27 cellular contexts compared by ENCODE assay signal in genomic region chr10:4916086-4916716, GRCh38. TPM values are rescaled to one million over a fixed set of nuclear protein-coding genes. Genes with fewer than 3 reads are reported as not detected.
"Had no signal": no experiment of that assay in that cellular context is flagged by ENCODE, and none has a peak within 500 bp of the region (broad histone marks: within the 10 kb centered on the region; RNA-seq: fewer than 3 reads in every experiment).

No MANE protein-coding gene starts in this region.

- DNase-seq: hypothalamus; islet precursor cell; kidney glomerular epithelial cell; left cardiac atrium; left lung; midbrain; mucosa of descending colon; naive thymus-derived CD4-positive, alpha-beta T cell; pancreas; posterior cingulate gyrus; retina; right cardiac atrium; sigmoid colon; small intestine; spleen; stimulated activated CD4-positive, alpha-beta T cell treated with anti-CD3 and anti-CD28 coated beads, Interleukin-4, amount 100 ng/mL, for 24 hours; stimulated activated naive CD4-positive, alpha-beta T cell; substantia nigra; uterus had no signal

- H3K4me3 ChIP-seq: left lung, lung, mucosa of descending colon, pancreas, prostate gland, sigmoid colon, spleen, tibial nerve, uterus had no signal

- H3K27me3 Mint-ChIP-seq: memory B cell; naive thymus-derived CD4-positive, alpha-beta T cell; stimulated activated naive CD8-positive, alpha-beta T cell treated with anti-CD3 and anti-CD28 coated beads, Interleukin-15, Interleukin-2, amounts not matched to agents 100 ng/mL and 50 ng/mL, for 24 hours; type B pancreatic cell had no signal

- H3K27ac ChIP-seq: left lung, pancreas, prostate gland, sigmoid colon, spleen, tibial nerve, uterus had no signal

- FAIRE-seq: pancreas, small intestine had no signal

- H3K4me1 Mint-ChIP-seq: memory B cell; naive thymus-derived CD4-positive, alpha-beta T cell; stimulated activated effector memory CD8-positive, alpha-beta T cell treated with anti-CD3 and anti-CD28 coated beads, Interleukin-12 subunit alpha, Interleukin-12 subunit beta, amount 100 ng/mL, for 72 hours had no signal

- H3K4me3 Mint-ChIP-seq: memory B cell; naive thymus-derived CD4-positive, alpha-beta T cell; natural killer cell treated with Interleukin-12 subunit alpha and Interleukin-12 subunit beta and Interleukin-15 and Interleukin-18, amount 100 ng/mL, for 72 hours; stimulated activated effector memory CD8-positive, alpha-beta T cell treated with anti-CD3 and anti-CD28 coated beads, Interleukin-12 subunit alpha, Interleukin-12 subunit beta, amount 100 ng/mL, for 72 hours; stimulated activated naive CD8-positive, alpha-beta T cell treated with anti-CD3 and anti-CD28 coated beads, Interleukin-15, Interleukin-2, amounts not matched to agents 100 ng/mL and 50 ng/mL, for 24 hours; type B pancreatic cell had no signal

- H3K27ac Mint-ChIP-seq: memory B cell; natural killer cell treated with Interleukin-12 subunit alpha and Interleukin-12 subunit beta and Interleukin-15 and Interleukin-18, amount 100 ng/mL, for 72 hours; stimulated activated effector memory CD8-positive, alpha-beta T cell treated with anti-CD3 and anti-CD28 coated beads, Interleukin-12 subunit alpha, Interleukin-12 subunit beta, amount 100 ng/mL, for 72 hours; stimulated activated naive CD8-positive, alpha-beta T cell treated with anti-CD3 and anti-CD28 coated beads, Interleukin-15, Interleukin-2, amounts not matched to agents 100 ng/mL and 50 ng/mL, for 24 hours; type B pancreatic cell had no signal

- ATAC-seq: left cardiac atrium; left lung; mucosa of descending colon; naive thymus-derived CD4-positive, alpha-beta T cell; natural killer cell treated with Interleukin-12 subunit alpha and Interleukin-12 subunit beta and Interleukin-15 and Interleukin-18, amount 100 ng/mL, for 72 hours; pancreas; right cardiac atrium; stimulated activated effector memory CD8-positive, alpha-beta T cell treated with anti-CD3 and anti-CD28 coated beads, Interleukin-12 subunit alpha, Interleukin-12 subunit beta, amount 100 ng/mL, for 72 hours had no signal

- H3K4me1 ChIP-seq: left lung, pancreas, prostate gland, sigmoid colon, spleen, tibial nerve, uterus had no signal

- H3K36me3 ChIP-seq: left lung, pancreas, prostate gland, spleen, tibial nerve, uterus had no signal

- H3K9me3 ChIP-seq: left lung, mucosa of descending colon, pancreas, prostate gland, sigmoid colon, spleen, tibial nerve, uterus had no signal

- H3K27me3 ChIP-seq: left lung, pancreas, sigmoid colon, spleen, tibial nerve, uterus had no signal

- H3K9me3 Mint-ChIP-seq: memory B cell; naive thymus-derived CD4-positive, alpha-beta T cell; natural killer cell treated with Interleukin-12 subunit alpha and Interleukin-12 subunit beta and Interleukin-15 and Interleukin-18, amount 100 ng/mL, for 72 hours; stimulated activated effector memory CD8-positive, alpha-beta T cell treated with anti-CD3 and anti-CD28 coated beads, Interleukin-12 subunit alpha, Interleukin-12 subunit beta, amount 100 ng/mL, for 72 hours; stimulated activated naive CD8-positive, alpha-beta T cell treated with anti-CD3 and anti-CD28 coated beads, Interleukin-15, Interleukin-2, amounts not matched to agents 100 ng/mL and 50 ng/mL, for 24 hours; type B pancreatic cell had no signal

RNA-seq across cellular contexts. Expression of gene AKR1C1, which starts 47.0 kb away (rescaled TPM):
- polyA plus RNA-seq: naive thymus-derived CD4-positive, alpha-beta T cell had no signal
